In genomic region chr1:244302889-244303609, GRCh38 we compare ENCODE assay signal across 9 cellular contexts.
DNase-seq lines count a peak whose midpoint lies in the region; ATAC-seq and TF ChIP-seq lines count a peak whose summit lies in the region.
"Had no signal": no experiment of that assay in that cellular context is flagged by ENCODE, and none has a peak within 500 bp of the region (broad histone marks: within the 10 kb centered on the region; RNA-seq: fewer than 3 reads in every experiment).

No MANE protein-coding gene starts in this region.

- H3K4me1 ChIP-seq in foreskin keratinocyte: peaks cover 6% of the 10 kb centered on the region

- peak; percentile 43 for DNase-seq in H4 (ENCODE audit: low spot score)
- peak; percentile 86 for DNase-seq in RWPE1 (ENCODE audit: low spot score)
- DNase-seq in foreskin keratinocyte: peak; percentile 84 to 94
- DNase-seq in posterior vena cava (ENCODE audit: low spot score): peak; percentile 40
- DNase-seq in activated CD4-positive, alpha-beta T cell treated with anti-CD3 and anti-CD28 coated beads for 48 hours: no peak
- no peak for DNase-seq in SKM-1 (lab: John Stamatoyannopoulos, UW; ENCODE audit: unreplicated experiment)
- no peak for DNase-seq in T-helper 9 cell
- DNase-seq: activated naive CD8-positive, alpha-beta T cell treated with anti-CD3 and anti-CD28 coated beads, Interleukin-2, amount 10 ng/mL, durations not matched to agents 7 days and 5 days; naive thymus-derived CD4-positive, alpha-beta T cell had no signal

- intact Hi-C loops in posterior vena cava (cut with DNase I): no loop called here

- POLR2A ChIA-PET in RWPE1 (lab: Yijun Ruan, JAX; ENCODE audit: low non-redundant PET): no interaction called here

- H3K27ac ChIP-seq in RWPE1: peak overlapping the region; percentile 65
- no peak overlapping the region for H3K27ac ChIP-seq in foreskin keratinocyte

- CTCF ChIA-PET in RWPE1 (lab: Yijun Ruan, JAX): interaction anchor here (0.5 to 0.7 kb wide), 4 partner anchors 22 to 1934 kb away, joined by 3 to 5 read pairs (median 4); no protein-coding TSS in a partner anchor

- TF ChIP-seq CTCF in RWPE1 (conservative IDR thresholded peaks at IDR 0.05; ENCODE audit: low read depth): no peak
- TF ChIP-seq CTCF in foreskin keratinocyte (conservative IDR thresholded peaks at IDR 0.05): no peak

- H3K27me3 ChIP-seq in foreskin keratinocyte: no peaks in the 10 kb centered on the region

- ATAC-seq in foreskin keratinocyte: peak; percentile 94
- ATAC-seq: naive thymus-derived CD4-positive, alpha-beta T cell had no signal

Comparison
In these comparisons a context has a peak if more than half of its experiments do, and no peak if none do; other contexts are left out.
1. DNase-seq: peak in H4 (single experiment), RWPE1 (single experiment), foreskin keratinocyte (2 of 2) and posterior vena cava (single experiment); none in activated CD4-positive, alpha-beta T cell treated with anti-CD3 and anti-CD28 coated beads for 48 hours (single experiment), SKM-1 (single experiment) and T-helper 9 cell (single experiment).